In the genomic region with DNA sequence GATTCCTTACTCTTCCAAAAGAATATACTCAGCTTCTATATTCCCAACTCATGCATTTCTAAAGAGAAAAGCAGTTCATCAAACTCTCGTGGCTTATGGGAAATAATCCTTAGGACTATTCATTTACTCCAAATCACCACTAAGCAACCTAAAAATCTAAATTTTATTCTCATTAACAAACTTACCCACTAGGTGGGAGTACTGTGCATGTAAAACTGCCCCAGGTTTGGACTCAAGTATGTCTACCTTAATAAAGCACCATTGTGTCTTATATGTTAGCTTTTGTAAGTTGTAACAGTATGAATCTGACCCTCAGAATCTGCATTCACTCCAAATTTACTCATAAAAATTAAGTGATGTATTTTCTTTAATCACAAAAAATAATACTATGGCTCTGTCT, we compare ENCODE assay signal across 8 cellular contexts. TPM values are rescaled to one million over a fixed set of nuclear protein-coding genes. Genes with fewer than 3 reads are reported as not detected.
A peak's percentile ranks its signal among the peaks of the same experiment; 100 is the strongest.
DNase-seq lines count a peak whose midpoint lies in the region; ATAC-seq, FAIRE-seq and TF ChIP-seq lines count a peak whose summit lies in the region.

No MANE protein-coding gene starts in this region.

- intact Hi-C loops in upper lobe of right lung (cut with DNase I) = no loop called here

- no peak overlapping the region for H2AFZ ChIP-seq in keratinocyte (ENCODE audit: control insufficient read depth, low read length)

- H3K4me3 ChIP-seq in HFF-Myc (replicated peaks; ENCODE audit: low read depth, low read length) (no peak overlapping the region), keratinocyte (ENCODE audit: control insufficient read depth in 2 of 3, extremely low read depth in 1 of 3, insufficient read depth in 2 of 3, low read depth in 1 of 3, low read length in 3 of 3) (no peak overlapping the region), MG63 (no peak overlapping the region), upper lobe of right lung (no peak overlapping the region)

- H3K27me3 ChIP-seq in keratinocyte (ENCODE audit: control insufficient read depth, extremely low read depth, insufficient read depth, low read length) (no peaks in the 10 kb centered on the region), MG63 (no peaks in the 10 kb centered on the region), upper lobe of right lung (no peaks in the 10 kb centered on the region)

- H3K27ac ChIP-seq in keratinocyte (ENCODE audit: control insufficient read depth, insufficient read depth, low read length) (peak overlapping the region; percentile 68), upper lobe of right lung (no peak overlapping the region)

- H3K79me2 ChIP-seq in keratinocyte (ENCODE audit: control insufficient read depth, insufficient read depth, low read length) = no peaks in the 10 kb centered on the region

- ATAC-seq in GM21528 (IDR thresholded peaks at IDR 0.05; ENCODE audit: low FRiP score, unreplicated experiment) (no peak), upper lobe of right lung (no peak)

- no peak overlapping the region for H3K9ac ChIP-seq in keratinocyte (ENCODE audit: control insufficient read depth, extremely low read depth, insufficient read depth, low read length)

- FAIRE-seq in keratinocyte (lab: Jason Lieb, UNC) = no peak

- DNase-seq in DMS114 treated with DMSO at 0.1 percent for 48 hours (lab: John Stamatoyannopoulos, UW; ENCODE audit: unreplicated experiment) (peak; percentile 24), HFF-Myc (ENCODE audit: extremely low read depth, low read depth) (peak; percentile 25), SKM-1 treated with dmso at 0.1 percent for 144 hours (lab: John Stamatoyannopoulos, UW; ENCODE audit: unreplicated experiment) (peak; percentile 29), keratinocyte (ENCODE audit: low read depth, low spot score) (no peak), GM19240 (ENCODE audit: insufficient read length, low spot score) (no peak), MG63 (no peak), upper lobe of right lung (no peak)

- H3K9me3 ChIP-seq in keratinocyte (ENCODE audit: control insufficient read depth, low read depth, low read length) (no peaks in the 10 kb centered on the region), MG63 (no peaks in the 10 kb centered on the region), upper lobe of right lung (no peaks in the 10 kb centered on the region)

- TF ChIP-seq CTCF in HFF-Myc (IDR thresholded peaks at IDR 0.05; ENCODE audit: low read depth, low read length, missing control alignments) (peak; percentile 39), keratinocyte (optimal IDR thresholded peaks at IDR 0.05 in 1 of 3, IDR thresholded peaks at IDR 0.05 in 1 of 3, conservative IDR thresholded peaks at IDR 0.05 in 1 of 3; ENCODE audit: extremely low read depth in 1 of 3, insufficient read depth in 2 of 3, low read length in 3 of 3) (peak in 2 of 3 experiments; percentile 22 to 35), upper lobe of right lung (IDR thresholded peaks at IDR 0.05) (no peak)

- H4K20me1 ChIP-seq in keratinocyte (ENCODE audit: control insufficient read depth, extremely low read depth, insufficient read depth, low read length) = no peaks in the 10 kb centered on the region

- H3K9me1 ChIP-seq in keratinocyte (ENCODE audit: control insufficient read depth, extremely low read depth, insufficient read depth, low read length) = no peaks in the 10 kb centered on the region

- no peak overlapping the region for H3K4me2 ChIP-seq in keratinocyte (ENCODE audit: control insufficient read depth, extremely low read depth, insufficient read depth, low read depth, low read length)

- peaks cover 20% of the 10 kb centered on the region for H3K4me1 ChIP-seq in keratinocyte (ENCODE audit: control insufficient read depth, extremely low read depth, insufficient read depth, low read length)
- no peaks in the 10 kb centered on the region for H3K4me1 ChIP-seq in upper lobe of right lung

- dilution Hi-C loops in keratinocyte (cut with MboI; ENCODE audit: extremely low pct_ligation_motif_present, low sequenced_read_pairs) = no loop called here

- H3K36me3 ChIP-seq in keratinocyte (ENCODE audit: control insufficient read depth in 2 of 2, extremely low read depth in 1 of 2, insufficient read depth in 2 of 2, low read length in 2 of 2) (peaks cover 1 to 19% of the 10 kb centered on the region in 2 experiments), MG63 (peaks cover 49% of the 10 kb centered on the region), upper lobe of right lung (peaks cover 18% of the 10 kb centered on the region)

RNA-seq across cellular contexts. Expression of a gene that starts 25.3 kb away (rescaled TPM):
- 7.6 to 16.0 TPM (median 13.8 TPM) in 3 replicates for polyA plus RNA-seq in keratinocyte
- polyA plus RNA-seq in keratinocyte (2011; ENCODE audit: low read depth) = 5.8 TPM
- polyA plus RNA-seq in keratinocyte (2011; cell fraction: cytosol; rRNA removed) = 7.5 and 13.2 TPM in 2 replicates
- 12.1 and 13.4 TPM in 2 replicates for polyA plus RNA-seq in keratinocyte (2011; cell fraction: nucleus; rRNA removed)
- 4.0 and 9.5 TPM in 2 replicates for polyA plus RNA-seq in keratinocyte (2012; ENCODE audit: low replicate concordance)
- polyA minus RNA-seq in keratinocyte = 4.5 to 17.7 TPM (median 6.5 TPM) in 3 replicates
- 8.1 TPM for polyA minus RNA-seq in keratinocyte (2011; cell fraction: cytosol; rRNA and poly(A)+ RNA removed)
- polyA minus RNA-seq in keratinocyte (2011; cell fraction: nucleus; rRNA and poly(A)+ RNA removed) = 13.5 and 17.5 TPM in 2 replicates
- total RNA-seq in MG63 (2014; rRNA removed; shearing (Covaris generic); ENCODE audit: low replicate concordance) = 8.5 and 11.0 TPM in 2 replicates
- 15.0 TPM for total RNA-seq in upper lobe of right lung

Comparison
In these comparisons a context has a peak if more than half of its experiments do, and no peak if none do; other contexts are left out.
1. DNase-seq: peak in DMS114 treated with DMSO at 0.1 percent for 48 hours (single experiment), HFF-Myc (single experiment) and SKM-1 treated with dmso at 0.1 percent for 144 hours (single experiment); none in keratinocyte (single experiment), GM19240 (single experiment), MG63 (single experiment) and upper lobe of right lung (single experiment).